1 cellular context compared by ENCODE assay signal in the genomic region with DNA sequence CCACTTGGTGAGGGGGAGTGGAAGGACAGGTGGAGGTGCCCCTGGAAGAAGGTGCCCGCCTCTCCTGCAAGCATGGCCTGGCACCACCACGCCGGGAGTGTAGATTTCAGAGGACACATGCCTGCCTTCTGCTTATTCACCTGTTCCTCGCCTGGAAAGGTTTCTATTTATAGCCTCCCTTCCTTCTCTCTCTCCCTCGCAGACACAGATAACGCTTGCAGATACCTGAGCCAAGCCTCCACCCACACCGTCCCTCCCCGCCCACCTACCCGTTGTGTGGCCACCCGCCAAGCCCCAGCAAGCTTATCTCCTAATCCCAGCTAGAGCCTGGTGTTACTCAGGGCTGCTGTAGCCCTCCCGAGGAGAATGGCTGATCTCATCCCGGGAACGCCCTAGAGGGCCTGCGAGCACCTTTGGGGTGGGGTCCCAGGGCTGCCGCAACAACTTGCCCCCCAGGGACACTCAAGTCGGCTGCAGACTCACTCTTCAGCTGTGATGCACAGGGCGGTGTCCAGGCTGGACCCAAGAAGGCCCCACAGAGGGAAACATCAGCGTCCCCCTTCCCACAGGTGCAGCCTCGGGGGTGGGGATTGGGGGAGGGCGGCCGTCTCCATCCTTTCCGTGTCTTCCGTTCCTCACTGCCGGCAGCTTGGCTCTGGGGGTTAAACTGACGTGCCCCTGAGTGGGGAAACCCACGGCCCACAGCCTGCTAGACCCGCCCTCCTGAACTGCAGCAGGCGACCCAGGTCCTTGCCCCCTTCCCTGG.
TF ChIP-seq lines count a peak whose summit lies in the region.

No MANE protein-coding gene starts in this region.

TF ChIP-seq in H1, 55 proteins besides CTCF, POLR2A, EP300 and RAD21:
- TF ChIP-seq GABPA (IDR thresholded peaks at IDR 0.05; ENCODE audit: borderline replicate concordance, insufficient read depth, low read length) (no peak), KDM4A (IDR thresholded peaks at IDR 0.05; ENCODE audit: low read depth, low read length, severe bottlenecking) (no peak), TBP (IDR thresholded peaks at IDR 0.05; ENCODE audit: low read depth, low read length) (no peak)
